1 cellular context compared by ENCODE assay signal in the genomic region with DNA sequence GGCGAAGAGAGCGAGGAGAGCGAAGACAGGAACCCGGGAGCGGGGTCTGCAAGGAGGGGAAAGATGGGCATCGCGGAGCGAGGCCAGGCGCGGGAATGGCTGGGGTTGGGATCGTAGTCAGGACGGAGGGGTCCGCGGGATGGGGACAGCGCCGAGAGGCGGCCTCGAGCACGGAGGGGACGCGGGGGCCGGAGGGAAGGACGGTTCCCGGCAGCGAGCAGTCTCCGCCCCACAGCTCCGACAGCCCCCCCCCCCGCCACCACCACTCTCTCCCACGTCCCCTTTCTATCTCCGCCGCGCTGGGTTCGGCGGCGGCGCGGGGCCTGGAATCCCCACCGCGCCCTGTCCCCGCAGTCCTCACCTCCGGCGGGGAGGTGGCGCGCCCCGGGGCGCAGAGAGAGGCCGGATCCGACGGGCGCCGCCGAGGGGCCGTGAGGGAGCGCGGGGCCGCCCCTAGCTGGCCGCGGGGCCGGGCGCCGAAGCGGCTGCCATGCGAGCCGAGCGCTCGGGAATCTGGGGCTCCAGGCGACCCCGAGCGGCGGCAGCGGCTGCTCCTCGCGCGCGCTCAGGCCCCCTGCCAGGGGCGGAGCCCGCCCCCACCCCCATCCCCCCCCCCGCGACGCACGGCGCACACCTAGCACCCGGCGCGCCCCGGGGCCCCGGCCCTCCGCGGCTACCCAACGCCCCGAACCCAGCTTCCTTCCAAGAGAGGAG.
TF ChIP-seq lines count a peak whose summit lies in the region.

A gene with protein sequence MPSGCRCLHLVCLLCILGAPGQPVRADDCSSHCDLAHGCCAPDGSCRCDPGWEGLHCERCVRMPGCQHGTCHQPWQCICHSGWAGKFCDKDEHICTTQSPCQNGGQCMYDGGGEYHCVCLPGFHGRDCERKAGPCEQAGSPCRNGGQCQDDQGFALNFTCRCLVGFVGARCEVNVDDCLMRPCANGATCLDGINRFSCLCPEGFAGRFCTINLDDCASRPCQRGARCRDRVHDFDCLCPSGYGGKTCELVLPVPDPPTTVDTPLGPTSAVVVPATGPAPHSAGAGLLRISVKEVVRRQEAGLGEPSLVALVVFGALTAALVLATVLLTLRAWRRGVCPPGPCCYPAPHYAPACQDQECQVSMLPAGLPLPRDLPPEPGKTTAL (minus strand): TSS at position 515 of the 714 bp plus-strand sequence. CDS start 723 bp downstream, outside the sequence.

TF ChIP-seq in K562, 482 proteins besides CTCF, POLR2A, EP300 and RAD21 (continued from another document and continues in another):
- TF ChIP-seq, protein P1, sequence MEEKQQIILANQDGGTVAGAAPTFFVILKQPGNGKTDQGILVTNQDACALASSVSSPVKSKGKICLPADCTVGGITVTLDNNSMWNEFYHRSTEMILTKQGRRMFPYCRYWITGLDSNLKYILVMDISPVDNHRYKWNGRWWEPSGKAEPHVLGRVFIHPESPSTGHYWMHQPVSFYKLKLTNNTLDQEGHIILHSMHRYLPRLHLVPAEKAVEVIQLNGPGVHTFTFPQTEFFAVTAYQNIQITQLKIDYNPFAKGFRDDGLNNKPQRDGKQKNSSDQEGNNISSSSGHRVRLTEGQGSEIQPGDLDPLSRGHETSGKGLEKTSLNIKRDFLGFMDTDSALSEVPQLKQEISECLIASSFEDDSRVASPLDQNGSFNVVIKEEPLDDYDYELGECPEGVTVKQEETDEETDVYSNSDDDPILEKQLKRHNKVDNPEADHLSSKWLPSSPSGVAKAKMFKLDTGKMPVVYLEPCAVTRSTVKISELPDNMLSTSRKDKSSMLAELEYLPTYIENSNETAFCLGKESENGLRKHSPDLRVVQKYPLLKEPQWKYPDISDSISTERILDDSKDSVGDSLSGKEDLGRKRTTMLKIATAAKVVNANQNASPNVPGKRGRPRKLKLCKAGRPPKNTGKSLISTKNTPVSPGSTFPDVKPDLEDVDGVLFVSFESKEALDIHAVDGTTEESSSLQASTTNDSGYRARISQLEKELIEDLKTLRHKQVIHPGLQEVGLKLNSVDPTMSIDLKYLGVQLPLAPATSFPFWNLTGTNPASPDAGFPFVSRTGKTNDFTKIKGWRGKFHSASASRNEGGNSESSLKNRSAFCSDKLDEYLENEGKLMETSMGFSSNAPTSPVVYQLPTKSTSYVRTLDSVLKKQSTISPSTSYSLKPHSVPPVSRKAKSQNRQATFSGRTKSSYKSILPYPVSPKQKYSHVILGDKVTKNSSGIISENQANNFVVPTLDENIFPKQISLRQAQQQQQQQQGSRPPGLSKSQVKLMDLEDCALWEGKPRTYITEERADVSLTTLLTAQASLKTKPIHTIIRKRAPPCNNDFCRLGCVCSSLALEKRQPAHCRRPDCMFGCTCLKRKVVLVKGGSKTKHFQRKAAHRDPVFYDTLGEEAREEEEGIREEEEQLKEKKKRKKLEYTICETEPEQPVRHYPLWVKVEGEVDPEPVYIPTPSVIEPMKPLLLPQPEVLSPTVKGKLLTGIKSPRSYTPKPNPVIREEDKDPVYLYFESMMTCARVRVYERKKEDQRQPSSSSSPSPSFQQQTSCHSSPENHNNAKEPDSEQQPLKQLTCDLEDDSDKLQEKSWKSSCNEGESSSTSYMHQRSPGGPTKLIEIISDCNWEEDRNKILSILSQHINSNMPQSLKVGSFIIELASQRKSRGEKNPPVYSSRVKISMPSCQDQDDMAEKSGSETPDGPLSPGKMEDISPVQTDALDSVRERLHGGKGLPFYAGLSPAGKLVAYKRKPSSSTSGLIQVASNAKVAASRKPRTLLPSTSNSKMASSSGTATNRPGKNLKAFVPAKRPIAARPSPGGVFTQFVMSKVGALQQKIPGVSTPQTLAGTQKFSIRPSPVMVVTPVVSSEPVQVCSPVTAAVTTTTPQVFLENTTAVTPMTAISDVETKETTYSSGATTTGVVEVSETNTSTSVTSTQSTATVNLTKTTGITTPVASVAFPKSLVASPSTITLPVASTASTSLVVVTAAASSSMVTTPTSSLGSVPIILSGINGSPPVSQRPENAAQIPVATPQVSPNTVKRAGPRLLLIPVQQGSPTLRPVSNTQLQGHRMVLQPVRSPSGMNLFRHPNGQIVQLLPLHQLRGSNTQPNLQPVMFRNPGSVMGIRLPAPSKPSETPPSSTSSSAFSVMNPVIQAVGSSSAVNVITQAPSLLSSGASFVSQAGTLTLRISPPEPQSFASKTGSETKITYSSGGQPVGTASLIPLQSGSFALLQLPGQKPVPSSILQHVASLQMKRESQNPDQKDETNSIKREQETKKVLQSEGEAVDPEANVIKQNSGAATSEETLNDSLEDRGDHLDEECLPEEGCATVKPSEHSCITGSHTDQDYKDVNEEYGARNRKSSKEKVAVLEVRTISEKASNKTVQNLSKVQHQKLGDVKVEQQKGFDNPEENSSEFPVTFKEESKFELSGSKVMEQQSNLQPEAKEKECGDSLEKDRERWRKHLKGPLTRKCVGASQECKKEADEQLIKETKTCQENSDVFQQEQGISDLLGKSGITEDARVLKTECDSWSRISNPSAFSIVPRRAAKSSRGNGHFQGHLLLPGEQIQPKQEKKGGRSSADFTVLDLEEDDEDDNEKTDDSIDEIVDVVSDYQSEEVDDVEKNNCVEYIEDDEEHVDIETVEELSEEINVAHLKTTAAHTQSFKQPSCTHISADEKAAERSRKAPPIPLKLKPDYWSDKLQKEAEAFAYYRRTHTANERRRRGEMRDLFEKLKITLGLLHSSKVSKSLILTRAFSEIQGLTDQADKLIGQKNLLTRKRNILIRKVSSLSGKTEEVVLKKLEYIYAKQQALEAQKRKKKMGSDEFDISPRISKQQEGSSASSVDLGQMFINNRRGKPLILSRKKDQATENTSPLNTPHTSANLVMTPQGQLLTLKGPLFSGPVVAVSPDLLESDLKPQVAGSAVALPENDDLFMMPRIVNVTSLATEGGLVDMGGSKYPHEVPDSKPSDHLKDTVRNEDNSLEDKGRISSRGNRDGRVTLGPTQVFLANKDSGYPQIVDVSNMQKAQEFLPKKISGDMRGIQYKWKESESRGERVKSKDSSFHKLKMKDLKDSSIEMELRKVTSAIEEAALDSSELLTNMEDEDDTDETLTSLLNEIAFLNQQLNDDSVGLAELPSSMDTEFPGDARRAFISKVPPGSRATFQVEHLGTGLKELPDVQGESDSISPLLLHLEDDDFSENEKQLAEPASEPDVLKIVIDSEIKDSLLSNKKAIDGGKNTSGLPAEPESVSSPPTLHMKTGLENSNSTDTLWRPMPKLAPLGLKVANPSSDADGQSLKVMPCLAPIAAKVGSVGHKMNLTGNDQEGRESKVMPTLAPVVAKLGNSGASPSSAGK (IDR thresholded peaks at IDR 0.05) = no peak
- no peak for TF ChIP-seq ZNF239 (CRISPR knock-in tag; IDR thresholded peaks at IDR 0.05)
- peak; percentile 76; the same call in 1 of the 2 replicates for TF ChIP-seq PHB (CRISPR knock-in tag; IDR thresholded peaks at IDR 0.05)
- no peak for TF ChIP-seq CHD4 (IDR thresholded peaks at IDR 0.05; ENCODE audit: insufficient read depth, insufficient replicate concordance, low read depth, low read length, poor library complexity, severe bottlenecking)
- TF ChIP-seq, protein P2, sequence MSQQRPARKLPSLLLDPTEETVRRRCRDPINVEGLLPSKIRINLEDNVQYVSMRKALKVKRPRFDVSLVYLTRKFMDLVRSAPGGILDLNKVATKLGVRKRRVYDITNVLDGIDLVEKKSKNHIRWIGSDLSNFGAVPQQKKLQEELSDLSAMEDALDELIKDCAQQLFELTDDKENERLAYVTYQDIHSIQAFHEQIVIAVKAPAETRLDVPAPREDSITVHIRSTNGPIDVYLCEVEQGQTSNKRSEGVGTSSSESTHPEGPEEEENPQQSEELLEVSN (IDR thresholded peaks at IDR 0.05; ENCODE audit: borderline replicate concordance in 1 of 2, extremely low read depth in 1 of 2, insufficient read depth in 1 of 2, insufficient read length in 1 of 2, low read depth in 1 of 2, low read length in 1 of 2, poor library complexity in 1 of 2, severe bottlenecking in 1 of 2) = peak in 1 of 2 experiments; percentile 44
- TF ChIP-seq CBX1 (IDR thresholded peaks at IDR 0.05; ENCODE audit: low read depth) = 0 out of 2 replicates have a peak, but pooled peaks have one; percentile 34
- TF ChIP-seq KAT8 (IDR thresholded peaks at IDR 0.05; ENCODE audit: low read depth) = no peak
- no peak for TF ChIP-seq KDM1A (IDR thresholded peaks at IDR 0.05)
- TF ChIP-seq HDAC2 (IDR thresholded peaks at IDR 0.05) = 0 out of 2 replicates have a peak, but pooled peaks have one; percentile 44
- TF ChIP-seq CCNT2 (IDR thresholded peaks at IDR 0.05; ENCODE audit: borderline replicate concordance, extremely low read depth, insufficient read length, low read depth, low read length) = peak; percentile 47
- no peak for TF ChIP-seq BACH1 (tag; IDR thresholded peaks at IDR 0.05)
- no peak for TF ChIP-seq STAT5B (CRISPR knock-in tag; IDR thresholded peaks at IDR 0.05)
- no peak for TF ChIP-seq SMARCC2 (IDR thresholded peaks at IDR 0.05; ENCODE audit: low read depth)
- TF ChIP-seq, protein P3, sequence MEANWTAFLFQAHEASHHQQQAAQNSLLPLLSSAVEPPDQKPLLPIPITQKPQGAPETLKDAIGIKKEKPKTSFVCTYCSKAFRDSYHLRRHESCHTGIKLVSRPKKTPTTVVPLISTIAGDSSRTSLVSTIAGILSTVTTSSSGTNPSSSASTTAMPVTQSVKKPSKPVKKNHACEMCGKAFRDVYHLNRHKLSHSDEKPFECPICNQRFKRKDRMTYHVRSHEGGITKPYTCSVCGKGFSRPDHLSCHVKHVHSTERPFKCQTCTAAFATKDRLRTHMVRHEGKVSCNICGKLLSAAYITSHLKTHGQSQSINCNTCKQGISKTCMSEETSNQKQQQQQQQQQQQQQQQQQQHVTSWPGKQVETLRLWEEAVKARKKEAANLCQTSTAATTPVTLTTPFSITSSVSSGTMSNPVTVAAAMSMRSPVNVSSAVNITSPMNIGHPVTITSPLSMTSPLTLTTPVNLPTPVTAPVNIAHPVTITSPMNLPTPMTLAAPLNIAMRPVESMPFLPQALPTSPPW (CRISPR knock-in tag; IDR thresholded peaks at IDR 0.05) = peak; percentile 68
- TF ChIP-seq, protein P4, sequence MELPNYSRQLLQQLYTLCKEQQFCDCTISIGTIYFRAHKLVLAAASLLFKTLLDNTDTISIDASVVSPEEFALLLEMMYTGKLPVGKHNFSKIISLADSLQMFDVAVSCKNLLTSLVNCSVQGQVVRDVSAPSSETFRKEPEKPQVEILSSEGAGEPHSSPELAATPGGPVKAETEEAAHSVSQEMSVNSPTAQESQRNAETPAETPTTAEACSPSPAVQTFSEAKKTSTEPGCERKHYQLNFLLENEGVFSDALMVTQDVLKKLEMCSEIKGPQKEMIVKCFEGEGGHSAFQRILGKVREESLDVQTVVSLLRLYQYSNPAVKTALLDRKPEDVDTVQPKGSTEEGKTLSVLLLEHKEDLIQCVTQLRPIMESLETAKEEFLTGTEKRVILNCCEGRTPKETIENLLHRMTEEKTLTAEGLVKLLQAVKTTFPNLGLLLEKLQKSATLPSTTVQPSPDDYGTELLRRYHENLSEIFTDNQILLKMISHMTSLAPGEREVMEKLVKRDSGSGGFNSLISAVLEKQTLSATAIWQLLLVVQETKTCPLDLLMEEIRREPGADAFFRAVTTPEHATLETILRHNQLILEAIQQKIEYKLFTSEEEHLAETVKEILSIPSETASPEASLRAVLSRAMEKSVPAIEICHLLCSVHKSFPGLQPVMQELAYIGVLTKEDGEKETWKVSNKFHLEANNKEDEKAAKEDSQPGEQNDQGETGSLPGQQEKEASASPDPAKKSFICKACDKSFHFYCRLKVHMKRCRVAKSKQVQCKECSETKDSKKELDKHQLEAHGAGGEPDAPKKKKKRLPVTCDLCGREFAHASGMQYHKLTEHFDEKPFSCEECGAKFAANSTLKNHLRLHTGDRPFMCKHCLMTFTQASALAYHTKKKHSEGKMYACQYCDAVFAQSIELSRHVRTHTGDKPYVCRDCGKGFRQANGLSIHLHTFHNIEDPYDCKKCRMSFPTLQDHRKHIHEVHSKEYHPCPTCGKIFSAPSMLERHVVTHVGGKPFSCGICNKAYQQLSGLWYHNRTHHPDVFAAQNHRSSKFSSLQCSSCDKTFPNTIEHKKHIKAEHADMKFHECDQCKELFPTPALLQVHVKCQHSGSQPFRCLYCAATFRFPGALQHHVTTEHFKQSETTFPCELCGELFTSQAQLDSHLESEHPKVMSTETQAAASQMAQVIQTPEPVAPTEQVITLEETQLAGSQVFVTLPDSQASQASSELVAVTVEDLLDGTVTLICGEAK (IDR thresholded peaks at IDR 0.05) = 0 out of 2 replicates have a peak, but pooled peaks have one; percentile 25
- TF ChIP-seq, protein P4 (CRISPR knock-in tag; IDR thresholded peaks at IDR 0.05) = no peak
- TF ChIP-seq GATAD2B (IDR thresholded peaks at IDR 0.05; ENCODE audit: borderline replicate concordance) = no peak
- TF ChIP-seq, protein P5, sequence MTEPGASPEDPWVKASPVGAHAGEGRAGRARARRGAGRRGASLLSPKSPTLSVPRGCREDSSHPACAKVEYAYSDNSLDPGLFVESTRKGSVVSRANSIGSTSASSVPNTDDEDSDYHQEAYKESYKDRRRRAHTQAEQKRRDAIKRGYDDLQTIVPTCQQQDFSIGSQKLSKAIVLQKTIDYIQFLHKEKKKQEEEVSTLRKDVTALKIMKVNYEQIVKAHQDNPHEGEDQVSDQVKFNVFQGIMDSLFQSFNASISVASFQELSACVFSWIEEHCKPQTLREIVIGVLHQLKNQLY (CRISPR knock-in tag; conservative IDR thresholded peaks at IDR 0.05) = no peak
- TF ChIP-seq, protein P6, sequence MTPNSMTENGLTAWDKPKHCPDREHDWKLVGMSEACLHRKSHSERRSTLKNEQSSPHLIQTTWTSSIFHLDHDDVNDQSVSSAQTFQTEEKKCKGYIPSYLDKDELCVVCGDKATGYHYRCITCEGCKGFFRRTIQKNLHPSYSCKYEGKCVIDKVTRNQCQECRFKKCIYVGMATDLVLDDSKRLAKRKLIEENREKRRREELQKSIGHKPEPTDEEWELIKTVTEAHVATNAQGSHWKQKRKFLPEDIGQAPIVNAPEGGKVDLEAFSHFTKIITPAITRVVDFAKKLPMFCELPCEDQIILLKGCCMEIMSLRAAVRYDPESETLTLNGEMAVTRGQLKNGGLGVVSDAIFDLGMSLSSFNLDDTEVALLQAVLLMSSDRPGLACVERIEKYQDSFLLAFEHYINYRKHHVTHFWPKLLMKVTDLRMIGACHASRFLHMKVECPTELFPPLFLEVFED (CRISPR knock-in tag; conservative IDR thresholded peaks at IDR 0.05) = peak; percentile 73; the same call in 1 of the 2 replicates
